ENCODE assay signal across 8 cellular contexts in genomic region chr6:37029249-37029959, GRCh38. TPM values are rescaled to one million over a fixed set of nuclear protein-coding genes. Genes with fewer than 3 reads are reported as not detected.
DNase-seq lines count a peak whose midpoint lies in the region; ATAC-seq, FAIRE-seq and TF ChIP-seq lines count a peak whose summit lies in the region.

No MANE protein-coding gene starts in this region.

- ATAC-seq in A549, result peak; percentile 88 to 91
- ATAC-seq in GM18517 (IDR thresholded peaks at IDR 0.05; ENCODE audit: unreplicated experiment), result no peak

- peaks cover 7% of the 10 kb centered on the region for H3K9me3 Mint-ChIP-seq in activated CD4-positive, alpha-beta T cell treated with anti-CD3 and anti-CD28 coated beads, Interleukin-2, amount 10 ng/mL, durations not matched to agents 24 days and 14 days
- H3K9me3 Mint-ChIP-seq in type B pancreatic cell, result no peaks in the 10 kb centered on the region

- 0 out of 3 replicates have a peak, but pooled peaks cover 5% of the 10 kb centered on the region for H3K9me3 ChIP-seq in A549

- 60% methylated on average over 4 of the region's 4 CpGs for WGBS in A549 (ENCODE audit: missing lambda C conversion rate)

- TF ChIP-seq RAD21 in A549 (conservative IDR thresholded peaks at IDR 0.05 in 1 of 2, IDR thresholded peaks at IDR 0.05 in 1 of 2), result peak; percentile 69 to 78

- no peaks in the 10 kb centered on the region for H3K27me3 Mint-ChIP-seq in activated CD4-positive, alpha-beta T cell treated with anti-CD3 and anti-CD28 coated beads, Interleukin-2, amount 10 ng/mL, durations not matched to agents 24 days and 14 days
- H3K27me3 Mint-ChIP-seq in type B pancreatic cell, result no peaks in the 10 kb centered on the region

- peak overlapping the region in 1 of 2 experiments; percentile 66; a peak in 3 of 6 replicates for H3K27ac ChIP-seq in A549

- TF ChIP-seq POLR2A in A549 (IDR thresholded peaks at IDR 0.05; ENCODE audit: low read length), result no peak

- H3K4me2 ChIP-seq in A549, result no peak overlapping the region

- H3K4me1 Mint-ChIP-seq in activated CD4-positive, alpha-beta T cell treated with anti-CD3 and anti-CD28 coated beads, Interleukin-2, amount 10 ng/mL, durations not matched to agents 24 days and 14 days, result peaks cover 58% of the 10 kb centered on the region
- peaks cover 4% of the 10 kb centered on the region for H3K4me1 Mint-ChIP-seq in type B pancreatic cell (ENCODE audit: unreplicated experiment)

- POLR2A ChIA-PET in A549 (lab: Yijun Ruan, JAX) (no interaction called here), GM10248 (lab: Yijun Ruan, JAX) (interaction anchor here (1.0 kb wide), 1 partner anchor 142 kb away, joined by 4 read pairs; no protein-coding TSS in a partner anchor)

- intact Hi-C loops in activated CD4-positive, alpha-beta T cell treated with anti-CD3 and anti-CD28 coated beads, Interleukin-2, amount 10 ng/mL, durations not matched to agents 24 days and 14 days (cut with micrococcal nuclease), result loop anchor here (1.0 to 5.0 kb wide), 3 partner anchors 21 to 423 kb away; no protein-coding TSS in a partner anchor

- peak overlapping the region; percentile 39 for H3K4me3 Mint-ChIP-seq in activated CD4-positive, alpha-beta T cell treated with anti-CD3 and anti-CD28 coated beads, Interleukin-2, amount 10 ng/mL, durations not matched to agents 24 days and 14 days
- H3K4me3 Mint-ChIP-seq in type B pancreatic cell, result no peak overlapping the region

- H3K4me3 ChIP-seq in A549 (no peak overlapping the region), epithelial cell of esophagus (ENCODE audit: low read length) (no peak overlapping the region)

- FAIRE-seq in A549 (lab: Jason Lieb, UNC), result no peak

- peaks cover 18% of the 10 kb centered on the region for H3K4me1 ChIP-seq in A549

- CTCF ChIA-PET in A549 (lab: Yijun Ruan, JAX), result interaction anchor here (0.6 to 20.1 kb wide), 13 partner anchors 8 to 176 kb away, joined by 3 to 546 read pairs (median 3); partner anchors contain the start of gene PIM1
- CTCF ChIA-PET in GM10248 (lab: Yijun Ruan, JAX), result interaction anchor here (0.6 to 26.1 kb wide), 37 partner anchors 9 to 285 kb away, joined by 3 to 774 read pairs (median 4); partner anchors contain the start of genes MTCH1 and PIM1

- TF ChIP-seq EP300 in A549 (IDR thresholded peaks at IDR 0.05), result no peak

- H3K36me3 Mint-ChIP-seq in activated CD4-positive, alpha-beta T cell treated with anti-CD3 and anti-CD28 coated beads, Interleukin-2, amount 10 ng/mL, durations not matched to agents 24 days and 14 days (ENCODE audit: low read depth), result peaks cover 9% of the 10 kb centered on the region
- H3K36me3 Mint-ChIP-seq in type B pancreatic cell, result no peaks in the 10 kb centered on the region

- peak; percentile 59 for TF ChIP-seq CTCF in A549 (IDR thresholded peaks at IDR 0.05)
- TF ChIP-seq CTCF in GM10248 (IDR thresholded peaks at IDR 0.05; ENCODE audit: control extremely low read depth, extremely low read depth, low read depth, missing control alignments), result peak; percentile 79
- peak; percentile 47 for TF ChIP-seq CTCF in epithelial cell of esophagus (IDR thresholded peaks at IDR 0.05; ENCODE audit: insufficient read depth, low read depth, low read length, missing control alignments)
- TF ChIP-seq CTCF in type B pancreatic cell (conservative IDR thresholded peaks at IDR 0.05), result peak; percentile 81

- peak overlapping the region; percentile 70 for H3K27ac Mint-ChIP-seq in activated CD4-positive, alpha-beta T cell treated with anti-CD3 and anti-CD28 coated beads, Interleukin-2, amount 10 ng/mL, durations not matched to agents 24 days and 14 days
- H3K27ac Mint-ChIP-seq in type B pancreatic cell, result no peak overlapping the region

- DNase-seq in A549 (ENCODE audit: low read depth in 1 of 2, low spot score in 1 of 2), result peak; percentile 63 to 88
- peak; percentile 73 for DNase-seq in GM10248 (ENCODE audit: extremely low spot score)
- DNase-seq in NCI-H146 treated with DMSO at 0.1 percent for 48 hours (lab: John Stamatoyannopoulos, UW; ENCODE audit: unreplicated experiment), result peak; percentile 28
- DNase-seq in activated CD4-positive, alpha-beta T cell treated with anti-CD3 and anti-CD28 coated beads, Interleukin-2, amount 10 ng/mL, durations not matched to agents 24 days and 14 days, result peak; percentile 84
- DNase-seq in epithelial cell of esophagus (ENCODE audit: low read depth), result peak; percentile 76
- peak; percentile 46 for DNase-seq in midbrain (lab: John Stamatoyannopoulos, UW)
- DNase-seq in type B pancreatic cell (ENCODE audit: extremely low spot score, unreplicated experiment), result no peak

TF ChIP-seq in A549, 52 proteins besides CTCF, POLR2A, EP300 and RAD21:
- TF ChIP-seq, protein P1, sequence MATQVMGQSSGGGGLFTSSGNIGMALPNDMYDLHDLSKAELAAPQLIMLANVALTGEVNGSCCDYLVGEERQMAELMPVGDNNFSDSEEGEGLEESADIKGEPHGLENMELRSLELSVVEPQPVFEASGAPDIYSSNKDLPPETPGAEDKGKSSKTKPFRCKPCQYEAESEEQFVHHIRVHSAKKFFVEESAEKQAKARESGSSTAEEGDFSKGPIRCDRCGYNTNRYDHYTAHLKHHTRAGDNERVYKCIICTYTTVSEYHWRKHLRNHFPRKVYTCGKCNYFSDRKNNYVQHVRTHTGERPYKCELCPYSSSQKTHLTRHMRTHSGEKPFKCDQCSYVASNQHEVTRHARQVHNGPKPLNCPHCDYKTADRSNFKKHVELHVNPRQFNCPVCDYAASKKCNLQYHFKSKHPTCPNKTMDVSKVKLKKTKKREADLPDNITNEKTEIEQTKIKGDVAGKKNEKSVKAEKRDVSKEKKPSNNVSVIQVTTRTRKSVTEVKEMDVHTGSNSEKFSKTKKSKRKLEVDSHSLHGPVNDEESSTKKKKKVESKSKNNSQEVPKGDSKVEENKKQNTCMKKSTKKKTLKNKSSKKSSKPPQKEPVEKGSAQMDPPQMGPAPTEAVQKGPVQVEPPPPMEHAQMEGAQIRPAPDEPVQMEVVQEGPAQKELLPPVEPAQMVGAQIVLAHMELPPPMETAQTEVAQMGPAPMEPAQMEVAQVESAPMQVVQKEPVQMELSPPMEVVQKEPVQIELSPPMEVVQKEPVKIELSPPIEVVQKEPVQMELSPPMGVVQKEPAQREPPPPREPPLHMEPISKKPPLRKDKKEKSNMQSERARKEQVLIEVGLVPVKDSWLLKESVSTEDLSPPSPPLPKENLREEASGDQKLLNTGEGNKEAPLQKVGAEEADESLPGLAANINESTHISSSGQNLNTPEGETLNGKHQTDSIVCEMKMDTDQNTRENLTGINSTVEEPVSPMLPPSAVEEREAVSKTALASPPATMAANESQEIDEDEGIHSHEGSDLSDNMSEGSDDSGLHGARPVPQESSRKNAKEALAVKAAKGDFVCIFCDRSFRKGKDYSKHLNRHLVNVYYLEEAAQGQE (IDR thresholded peaks at IDR 0.05), result no peak
- TF ChIP-seq SREBF2 (IDR thresholded peaks at IDR 0.05), result no peak
- no peak for TF ChIP-seq HOXB13 (CRISPR knock-in tag; IDR thresholded peaks at IDR 0.05; ENCODE audit: low read depth)
- TF ChIP-seq ZNF302 (CRISPR knock-in tag; IDR thresholded peaks at IDR 0.05), result no peak
- peak; percentile 54; the same call in 1 of the 2 replicates for TF ChIP-seq MAX (IDR thresholded peaks at IDR 0.05)
- no peak for TF ChIP-seq FOSB (CRISPR knock-in tag; IDR thresholded peaks at IDR 0.05)
- no peak for TF ChIP-seq CHD2 (IDR thresholded peaks at IDR 0.05; ENCODE audit: low read length, partially characterized antibody)
- TF ChIP-seq JUN (IDR thresholded peaks at IDR 0.05), result no peak
- TF ChIP-seq MAFK (IDR thresholded peaks at IDR 0.05; ENCODE audit: partially characterized antibody), result peak; percentile 8
- peak; percentile 73 for TF ChIP-seq SMC3 (IDR thresholded peaks at IDR 0.05)
- TF ChIP-seq CBX2 (IDR thresholded peaks at IDR 0.05; ENCODE audit: borderline replicate concordance, low read depth), result no peak
- no peak for TF ChIP-seq PHF8 (IDR thresholded peaks at IDR 0.05; ENCODE audit: borderline replicate concordance, low read depth)
- no peak for TF ChIP-seq ESRRA (IDR thresholded peaks at IDR 0.05; ENCODE audit: borderline replicate concordance, low read length)
- TF ChIP-seq FOSL2 (IDR thresholded peaks at IDR 0.05), result no peak
- TF ChIP-seq FOSL2 (CRISPR knock-in tag; IDR thresholded peaks at IDR 0.05), result peak; percentile 82

RNA-seq across cellular contexts. Expression of gene FGD2, which starts 23.9 kb away (rescaled TPM):
- polyA plus RNA-seq in A549 (2011; rRNA removed) (not detected in 2 replicates), A549 (2017; fragmentation: RNase III; extraction: RNeasy Plus Mini Kit Qiagen cat#74134 plus additional on column Dnase treatment) (not detected in 3 replicates)
- not detected in 2 replicates for polyA plus RNA-seq in A549 (2012; cell fraction: cytosol; rRNA removed)
- 0.06 TPM in 1 of 2 replicates, not detected in the other for polyA plus RNA-seq in A549 (2012; cell fraction: nucleus; rRNA removed)
- polyA minus RNA-seq in A549 (2011; rRNA and poly(A)+ RNA removed), result not detected in 2 replicates
- total RNA-seq in activated CD4-positive, alpha-beta T cell treated with anti-CD3 and anti-CD28 coated beads, Interleukin-2, amount 10 ng/mL, durations not matched to agents 24 days and 14 days, result 0.57 and 0.58 TPM in 2 replicates
- total RNA-seq in type B pancreatic cell (ENCODE audit: low replicate concordance), result 0.10 TPM in 1 of 2 replicates, not detected in the other

RNA-seq across cellular contexts. Expression of gene MTCH1, which starts 43.4 kb away (rescaled TPM):
- polyA plus RNA-seq in A549 (2011; rRNA removed) (65.4 and 69.4 TPM in 2 replicates), A549 (2017; fragmentation: RNase III; extraction: RNeasy Plus Mini Kit Qiagen cat#74134 plus additional on column Dnase treatment) (99.8 to 112 TPM (median 111 TPM) in 3 replicates)
- 91.5 and 112 TPM in 2 replicates for polyA plus RNA-seq in A549 (2012; cell fraction: cytosol; rRNA removed)
- polyA plus RNA-seq in A549 (2012; cell fraction: nucleus; rRNA removed), result 117 and 143 TPM in 2 replicates
- 86.0 and 88.0 TPM in 2 replicates for polyA minus RNA-seq in A549 (2011; rRNA and poly(A)+ RNA removed)
- total RNA-seq in activated CD4-positive, alpha-beta T cell treated with anti-CD3 and anti-CD28 coated beads, Interleukin-2, amount 10 ng/mL, durations not matched to agents 24 days and 14 days, result 119 TPM in 2 replicates
- 163 and 184 TPM in 2 replicates for total RNA-seq in type B pancreatic cell (ENCODE audit: low replicate concordance)
